1 cellular context compared by ENCODE assay signal in genomic region chrX:149948001-149948400, GRCh38.
TF ChIP-seq lines count a peak whose summit lies in the region.

No MANE protein-coding gene starts in this region.

TF ChIP-seq in WTC11, 78 proteins besides CTCF, POLR2A, EP300 and RAD21 (continued from another document):
- TF ChIP-seq ATF2 (CRISPR knock-in tag; IDR thresholded peaks at IDR 0.05; ENCODE audit: borderline replicate concordance, low read depth) (no peak), ZNF138 (CRISPR knock-in tag; conservative IDR thresholded peaks at IDR 0.05) (no peak), CREB1 (CRISPR knock-in tag; IDR thresholded peaks at IDR 0.05) (no peak), EMX1 (CRISPR knock-in tag; IDR thresholded peaks at IDR 0.05) (no peak), ZNF232 (CRISPR knock-in tag; IDR thresholded peaks at IDR 0.05) (no peak), ERG (CRISPR knock-in tag; IDR thresholded peaks at IDR 0.05) (no peak), MXD4 (CRISPR knock-in tag; IDR thresholded peaks at IDR 0.05; ENCODE audit: borderline replicate concordance) (no peak), AFF4 (CRISPR knock-in tag; IDR thresholded peaks at IDR 0.05; ENCODE audit: borderline replicate concordance) (no peak), KAT7 (CRISPR knock-in tag; IDR thresholded peaks at IDR 0.05; ENCODE audit: borderline replicate concordance) (no peak), ZNF423 (CRISPR knock-in tag; IDR thresholded peaks at IDR 0.05) (no peak)
TF ChIP-seq in WTC11: peak in this region for 0.
